In genomic region chr6:93751969-93752368, GRCh38 we compare ENCODE assay signal across 2 cellular contexts.
TF ChIP-seq lines count a peak whose summit lies in the region.

No MANE protein-coding gene starts in this region.

TF ChIP-seq in WTC11, 78 proteins besides CTCF, POLR2A, EP300 and RAD21 (continued from another document):
- TF ChIP-seq MLX (CRISPR knock-in tag; IDR thresholded peaks at IDR 0.05): no peak
- TF ChIP-seq ZNF423 (CRISPR knock-in tag; IDR thresholded peaks at IDR 0.05): no peak
- no peak for TF ChIP-seq KAT7 (CRISPR knock-in tag; IDR thresholded peaks at IDR 0.05; ENCODE audit: borderline replicate concordance)
- TF ChIP-seq, protein P1, sequence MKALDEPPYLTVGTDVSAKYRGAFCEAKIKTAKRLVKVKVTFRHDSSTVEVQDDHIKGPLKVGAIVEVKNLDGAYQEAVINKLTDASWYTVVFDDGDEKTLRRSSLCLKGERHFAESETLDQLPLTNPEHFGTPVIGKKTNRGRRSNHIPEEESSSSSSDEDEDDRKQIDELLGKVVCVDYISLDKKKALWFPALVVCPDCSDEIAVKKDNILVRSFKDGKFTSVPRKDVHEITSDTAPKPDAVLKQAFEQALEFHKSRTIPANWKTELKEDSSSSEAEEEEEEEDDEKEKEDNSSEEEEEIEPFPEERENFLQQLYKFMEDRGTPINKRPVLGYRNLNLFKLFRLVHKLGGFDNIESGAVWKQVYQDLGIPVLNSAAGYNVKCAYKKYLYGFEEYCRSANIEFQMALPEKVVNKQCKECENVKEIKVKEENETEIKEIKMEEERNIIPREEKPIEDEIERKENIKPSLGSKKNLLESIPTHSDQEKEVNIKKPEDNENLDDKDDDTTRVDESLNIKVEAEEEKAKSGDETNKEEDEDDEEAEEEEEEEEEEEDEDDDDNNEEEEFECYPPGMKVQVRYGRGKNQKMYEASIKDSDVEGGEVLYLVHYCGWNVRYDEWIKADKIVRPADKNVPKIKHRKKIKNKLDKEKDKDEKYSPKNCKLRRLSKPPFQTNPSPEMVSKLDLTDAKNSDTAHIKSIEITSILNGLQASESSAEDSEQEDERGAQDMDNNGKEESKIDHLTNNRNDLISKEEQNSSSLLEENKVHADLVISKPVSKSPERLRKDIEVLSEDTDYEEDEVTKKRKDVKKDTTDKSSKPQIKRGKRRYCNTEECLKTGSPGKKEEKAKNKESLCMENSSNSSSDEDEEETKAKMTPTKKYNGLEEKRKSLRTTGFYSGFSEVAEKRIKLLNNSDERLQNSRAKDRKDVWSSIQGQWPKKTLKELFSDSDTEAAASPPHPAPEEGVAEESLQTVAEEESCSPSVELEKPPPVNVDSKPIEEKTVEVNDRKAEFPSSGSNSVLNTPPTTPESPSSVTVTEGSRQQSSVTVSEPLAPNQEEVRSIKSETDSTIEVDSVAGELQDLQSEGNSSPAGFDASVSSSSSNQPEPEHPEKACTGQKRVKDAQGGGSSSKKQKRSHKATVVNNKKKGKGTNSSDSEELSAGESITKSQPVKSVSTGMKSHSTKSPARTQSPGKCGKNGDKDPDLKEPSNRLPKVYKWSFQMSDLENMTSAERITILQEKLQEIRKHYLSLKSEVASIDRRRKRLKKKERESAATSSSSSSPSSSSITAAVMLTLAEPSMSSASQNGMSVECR (CRISPR knock-in tag; IDR thresholded peaks at IDR 0.05; ENCODE audit: borderline replicate concordance): no peak
- no peak for TF ChIP-seq IRF2 (CRISPR knock-in tag; IDR thresholded peaks at IDR 0.05; ENCODE audit: borderline replicate concordance, low read depth)
- no peak for TF ChIP-seq SOX15 (CRISPR knock-in tag; IDR thresholded peaks at IDR 0.05)
- TF ChIP-seq RORB (CRISPR knock-in tag; IDR thresholded peaks at IDR 0.05): no peak
- no peak for TF ChIP-seq MAX (CRISPR knock-in tag; IDR thresholded peaks at IDR 0.05)
TF ChIP-seq in WTC11: peak in this region for 0.

TF ChIP-seq in endothelial cell of umbilical vein, 7 proteins besides CTCF, POLR2A, EP300 and RAD21 (continued from another document):
- TF ChIP-seq GATA2 (IDR thresholded peaks at IDR 0.05; ENCODE audit: insufficient read depth, insufficient read length, low read depth, low read length): no peak
- no peak for TF ChIP-seq FOS (IDR thresholded peaks at IDR 0.05; ENCODE audit: borderline replicate concordance, insufficient read depth, low read length)
